Comparison of ENCODE assay signal across 9 cellular contexts in genomic region chr3:69236808-69237707, GRCh38.
DNase-seq lines count a peak whose midpoint lies in the region; ATAC-seq, FAIRE-seq and TF ChIP-seq lines count a peak whose summit lies in the region.
"Had no signal": no experiment of that assay in that cellular context is flagged by ENCODE, and none has a peak within 500 bp of the region (broad histone marks: within the 10 kb centered on the region; RNA-seq: fewer than 3 reads in every experiment).

No MANE protein-coding gene starts in this region.

- H3K36me3 ChIP-seq in esophagus muscularis mucosa: no peaks in the 10 kb centered on the region
- no peaks in the 10 kb centered on the region for H3K36me3 ChIP-seq in pancreas

- H3K4me3 Mint-ChIP-seq in T-helper 17 cell: peak overlapping the region; percentile 69

- H3K4me1 ChIP-seq in esophagus muscularis mucosa (peaks cover 0 to 10% (median 1%) of the 10 kb centered on the region in 4 donors), pancreas (peaks cover 0 to 5% (median 0%) of the 10 kb centered on the region in 3 donors)

- H3K9me3 ChIP-seq in T-helper 17 cell (ENCODE audit: control insufficient read depth, low read length, poor library complexity, severe bottlenecking) (no peaks in the 10 kb centered on the region), esophagus muscularis mucosa (no peaks in the 10 kb centered on the region), pancreas (no peaks in the 10 kb centered on the region)

- H3K27me3 ChIP-seq in esophagus muscularis mucosa: no peaks in the 10 kb centered on the region
- no peaks in the 10 kb centered on the region for H3K27me3 ChIP-seq in pancreas

- no peak for TF ChIP-seq CTCF in esophagus muscularis mucosa (IDR thresholded peaks at IDR 0.05)
- no peak for TF ChIP-seq CTCF in pancreas (IDR thresholded peaks at IDR 0.05)
- TF ChIP-seq CTCF in GM10266 (IDR thresholded peaks at IDR 0.05; ENCODE audit: control insufficient read depth, insufficient read depth, low read depth, missing control alignments): no peak

- no peaks in the 10 kb centered on the region for H3K27me3 Mint-ChIP-seq in T-helper 17 cell

- WGBS in esophagus muscularis mucosa: 60% methylated on average over 8 of the region's 8 CpGs
- 51 to 55% methylated on average over 8 of the region's 8 CpGs for WGBS in pancreas, 2 donors

- intact Hi-C loops in esophagus muscularis mucosa (cut with DNase I): no loop called here
- intact Hi-C loops in pancreas (cut with DNase I): no loop called here

- TF ChIP-seq POLR2A in esophagus muscularis mucosa (IDR thresholded peaks at IDR 0.05; ENCODE audit: low read depth): no peak

- TF ChIP-seq EP300 in esophagus muscularis mucosa (IDR thresholded peaks at IDR 0.05): no peak

- peak overlapping the region; percentile 83 for H3K27ac Mint-ChIP-seq in T-helper 17 cell

- peaks cover 14% of the 10 kb centered on the region for H3K4me1 Mint-ChIP-seq in T-helper 17 cell

- no peaks in the 10 kb centered on the region for H3K36me3 Mint-ChIP-seq in T-helper 17 cell (ENCODE audit: low read depth)

- ATAC-seq in T-helper 17 cell (peak; percentile 38), pancreas (peak in 3 of 4 donors; percentile 63 to 80 (median 75)), HG02840 (IDR thresholded peaks at IDR 0.05; ENCODE audit: low FRiP score, unreplicated experiment) (no peak)

- FAIRE-seq in pancreas (lab: Jason Lieb, UNC): no peak

- peak; percentile 55 for DNase-seq in ELF-1 (ENCODE audit: low read depth, low spot score)
- DNase-seq in T-helper 17 cell: no peak
- DNase-seq in esophagus muscularis mucosa (ENCODE audit: extremely low spot score): no peak
- no peak for DNase-seq in pancreas
- DNase-seq in OCI-M2 (lab: John Stamatoyannopoulos, UW; ENCODE audit: unreplicated experiment): no peak
- no peak for DNase-seq in NOMO-1 treated with DMSO at 0.1 percent for 48 hours (lab: John Stamatoyannopoulos, UW; ENCODE audit: unreplicated experiment)
- DNase-seq in GM10266 (ENCODE audit: extremely low spot score): no peak
- DNase-seq: hypothalamus had no signal

- H3K27ac ChIP-seq in esophagus muscularis mucosa (replicated peaks in 1 of 4) (peak overlapping the region in 1 of 4 donors; percentile 1), pancreas (peak overlapping the region in 2 of 4 donors; percentile 36 to 46)

- H3K4me3 ChIP-seq in esophagus muscularis mucosa (peak overlapping the region; percentile 8 to 30 (median 18)), pancreas (peak overlapping the region in 1 of 4 donors; percentile 12)
